Comparison of ENCODE assay signal across 10 cellular contexts in the genomic region with DNA sequence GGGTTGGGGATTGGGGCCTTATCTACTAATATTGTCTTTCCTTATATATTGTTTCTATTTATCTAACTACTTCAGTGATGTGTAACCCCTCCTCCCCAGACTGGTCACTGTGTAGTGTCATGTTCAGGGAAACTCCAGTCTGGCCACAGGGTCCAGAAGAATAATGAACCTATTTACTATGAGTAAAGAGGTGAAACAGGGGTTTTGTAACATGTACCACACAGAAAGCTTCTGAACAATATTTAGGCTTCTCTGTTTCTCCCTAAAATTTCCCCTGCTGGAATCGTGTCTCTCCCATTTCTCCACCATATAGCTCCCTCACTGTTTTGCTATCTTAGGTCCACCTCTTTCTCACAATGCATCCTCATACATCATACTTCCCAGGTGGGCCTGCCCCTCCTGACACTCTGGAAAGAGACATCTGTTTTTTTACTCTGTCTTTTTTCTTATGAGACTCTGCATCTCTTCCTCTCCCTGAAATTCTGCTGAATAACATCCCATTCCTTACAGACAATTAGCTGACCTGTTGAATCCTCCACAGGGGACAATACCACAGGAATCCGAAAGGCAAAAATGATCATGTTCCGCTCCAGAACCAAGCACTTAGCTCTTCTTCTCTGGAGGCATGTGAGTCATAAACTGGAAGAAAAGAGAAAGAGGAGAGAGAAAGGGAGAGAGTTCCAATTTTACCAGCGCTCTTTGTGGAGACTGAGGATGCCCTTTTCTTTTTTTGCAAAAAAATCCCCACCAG.
A peak's percentile ranks its signal among the peaks of the same experiment; 100 is the strongest.
DNase-seq lines count a peak whose midpoint lies in the region; ATAC-seq and TF ChIP-seq lines count a peak whose summit lies in the region.
"Had no signal": no experiment of that assay in that cellular context is flagged by ENCODE, and none has a peak within 500 bp of the region (broad histone marks: within the 10 kb centered on the region; RNA-seq: fewer than 3 reads in every experiment).

No MANE protein-coding gene starts in this region.

- TF ChIP-seq CTCF in GM13976 (IDR thresholded peaks at IDR 0.05; ENCODE audit: borderline replicate concordance, control extremely low read depth, extremely low read depth, insufficient read depth, missing control alignments) = no peak

- H3K4me1 Mint-ChIP-seq in naive thymus-derived CD4-positive, alpha-beta T cell = no peaks in the 10 kb centered on the region
- peaks cover 1% of the 10 kb centered on the region for H3K4me1 Mint-ChIP-seq in activated CD4-positive, alpha-beta memory T cell treated with anti-CD3 and anti-CD28 coated beads, Interleukin-2, amount 10 ng/mL, durations not matched to agents 7 days and 5 days

- ATAC-seq in GM21619 (IDR thresholded peaks at IDR 0.05; ENCODE audit: unreplicated experiment) = peak; percentile 87
- ATAC-seq in HG03457 (IDR thresholded peaks at IDR 0.05; ENCODE audit: unreplicated experiment) = peak; percentile 89
- ATAC-seq in naive thymus-derived CD4-positive, alpha-beta T cell = no peak

- CTCF ChIA-PET in naive thymus-derived CD4-positive, alpha-beta T cell (lab: Charles Lee) = no interaction called here
- CTCF ChIA-PET in activated CD4-positive, alpha-beta memory T cell treated with anti-CD3 and anti-CD28 coated beads, Interleukin-2, amount 10 ng/mL, durations not matched to agents 7 days and 5 days (lab: Charles Lee) = no interaction called here

- H3K4me1 ChIP-seq in naive thymus-derived CD4-positive, alpha-beta T cell (ENCODE audit: control insufficient read depth in 2 of 2, insufficient read depth in 2 of 2, low read length in 2 of 2) = no peaks in the 10 kb centered on the region

- POLR2A ChIA-PET in naive thymus-derived CD4-positive, alpha-beta T cell (lab: Charles Lee) = no interaction called here
- POLR2A ChIA-PET in activated CD4-positive, alpha-beta memory T cell treated with anti-CD3 and anti-CD28 coated beads, Interleukin-2, amount 10 ng/mL, durations not matched to agents 7 days and 5 days (lab: Charles Lee) = no interaction called here

- H3K4me3 ChIP-seq in naive thymus-derived CD4-positive, alpha-beta T cell (ENCODE audit: low read length) = no peak overlapping the region

- intact Hi-C loops in naive thymus-derived CD4-positive, alpha-beta T cell (cut with micrococcal nuclease) = no loop called here

- peaks cover 0 to 2% (median 0%) of the 10 kb centered on the region in 11 donors for H3K9me3 Mint-ChIP-seq in naive thymus-derived CD4-positive, alpha-beta T cell
- no peaks in the 10 kb centered on the region for H3K9me3 Mint-ChIP-seq in activated CD4-positive, alpha-beta memory T cell treated with anti-CD3 and anti-CD28 coated beads, Interleukin-2, amount 10 ng/mL, durations not matched to agents 7 days and 5 days

- H3K27ac ChIP-seq in naive thymus-derived CD4-positive, alpha-beta T cell (ENCODE audit: low read depth, low read length) = no peak overlapping the region
- H3K27ac ChIP-seq: HL-60 had no signal

- no peaks in the 10 kb centered on the region for H3K36me3 ChIP-seq in naive thymus-derived CD4-positive, alpha-beta T cell (ENCODE audit: control insufficient read depth in 2 of 3, insufficient read depth in 3 of 3, low read length in 3 of 3)

- H3K27me3 Mint-ChIP-seq in naive thymus-derived CD4-positive, alpha-beta T cell = peaks cover 0 to 11% (median 4%) of the 10 kb centered on the region in 5 donors
- no peaks in the 10 kb centered on the region for H3K27me3 Mint-ChIP-seq in activated CD4-positive, alpha-beta memory T cell treated with anti-CD3 and anti-CD28 coated beads, Interleukin-2, amount 10 ng/mL, durations not matched to agents 7 days and 5 days

- peaks cover 0 to 1% (median 0%) of the 10 kb centered on the region in 5 donors for H3K36me3 Mint-ChIP-seq in naive thymus-derived CD4-positive, alpha-beta T cell
- no peaks in the 10 kb centered on the region for H3K36me3 Mint-ChIP-seq in activated CD4-positive, alpha-beta memory T cell treated with anti-CD3 and anti-CD28 coated beads, Interleukin-2, amount 10 ng/mL, durations not matched to agents 7 days and 5 days (ENCODE audit: low read depth)

- in situ Hi-C loops in GM13976 (cut with MboI; ENCODE audit: low sequenced_read_pairs, unreplicated experiment) = no loop called here

- no peak overlapping the region for H3K4me3 Mint-ChIP-seq in naive thymus-derived CD4-positive, alpha-beta T cell
- no peak overlapping the region for H3K4me3 Mint-ChIP-seq in activated CD4-positive, alpha-beta memory T cell treated with anti-CD3 and anti-CD28 coated beads, Interleukin-2, amount 10 ng/mL, durations not matched to agents 7 days and 5 days

- H3K27me3 ChIP-seq in naive thymus-derived CD4-positive, alpha-beta T cell (ENCODE audit: control insufficient read depth in 2 of 2, insufficient read depth in 2 of 2, low read length in 2 of 2) = no peaks in the 10 kb centered on the region

- H3K9me3 ChIP-seq in naive thymus-derived CD4-positive, alpha-beta T cell (ENCODE audit: control insufficient read depth in 2 of 3, low read length in 3 of 3) = no peaks in the 10 kb centered on the region

- H3K27ac Mint-ChIP-seq in naive thymus-derived CD4-positive, alpha-beta T cell = no peak overlapping the region
- no peak overlapping the region for H3K27ac Mint-ChIP-seq in activated CD4-positive, alpha-beta memory T cell treated with anti-CD3 and anti-CD28 coated beads, Interleukin-2, amount 10 ng/mL, durations not matched to agents 7 days and 5 days

- DNase-seq in GM13976 (ENCODE audit: low spot score) (peak; percentile 66), iris pigment epithelial cell (ENCODE audit: low read depth) (peak; percentile 72), hippocampal formation (lab: John Stamatoyannopoulos, UW) (no peak)
- DNase-seq in naive thymus-derived CD4-positive, alpha-beta T cell = no peak
- no peak for DNase-seq in activated CD4-positive, alpha-beta memory T cell treated with anti-CD3 and anti-CD28 coated beads, Interleukin-2, amount 10 ng/mL, durations not matched to agents 7 days and 5 days
- DNase-seq in stimulated activated CD4-positive, alpha-beta T cell treated with anti-CD3 and anti-CD28 coated beads, Interleukin-15, amount 100 ng/mL, for 24 hours = no peak
- DNase-seq: activated T-cell treated with anti-CD3 and anti-CD28 coated beads, Interleukin-2, amount 50 U/mL, for 1 hour had no signal

Comparison
In these comparisons a context has a peak if more than half of its experiments do, and no peak if none do; other contexts are left out.
1. DNase-seq: peak in GM13976 (single experiment) and iris pigment epithelial cell (single experiment); none in naive thymus-derived CD4-positive, alpha-beta T cell (0 of 9), hippocampal formation (0 of 2), activated CD4-positive, alpha-beta memory T cell treated with anti-CD3 and anti-CD28 coated beads, Interleukin-2, amount 10 ng/mL, durations not matched to agents 7 days and 5 days (single experiment) and stimulated activated CD4-positive, alpha-beta T cell treated with anti-CD3 and anti-CD28 coated beads, Interleukin-15, amount 100 ng/mL, for 24 hours (single experiment).